Comparison of ENCODE assay signal across 1 cellular context in the genomic region with DNA sequence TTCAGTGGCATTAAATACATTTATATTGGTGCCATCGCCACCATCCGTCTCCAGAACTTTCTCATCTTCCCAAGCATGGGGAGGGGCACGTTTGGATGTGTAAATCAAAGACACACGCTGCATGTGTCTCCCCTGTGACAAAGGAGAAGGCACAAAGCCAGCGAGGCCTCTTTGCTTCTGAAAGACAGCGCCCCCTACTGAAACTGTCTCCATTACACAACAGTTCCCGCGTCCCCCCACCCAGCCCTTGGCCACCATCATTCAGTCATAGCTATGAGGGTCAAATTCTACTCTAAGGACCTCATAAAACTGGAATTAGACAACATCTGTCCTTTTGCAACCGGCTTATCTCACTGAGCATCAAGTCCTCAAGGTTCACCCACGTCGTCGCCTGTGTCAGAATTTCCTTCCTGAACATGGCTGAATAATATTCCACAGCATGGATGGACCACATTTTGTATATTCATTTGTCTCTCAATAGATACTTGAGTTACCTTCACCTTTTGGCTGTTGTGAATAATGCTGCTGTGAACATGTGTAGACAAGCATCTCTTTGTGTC.
TF ChIP-seq lines count a peak whose summit lies in the region.

No MANE protein-coding gene starts in this region.

TF ChIP-seq in GM12878, 131 proteins besides CTCF, POLR2A, EP300 and RAD21:
- TF ChIP-seq TCF12 (IDR thresholded peaks at IDR 0.05; ENCODE audit: low read depth, low read length) (no peak), IRF4 (IDR thresholded peaks at IDR 0.05; ENCODE audit: low read depth, low read length) (no peak), POLR2AphosphoS2 (IDR thresholded peaks at IDR 0.05; ENCODE audit: low read depth, low read length) (no peak), CBX3 (IDR thresholded peaks at IDR 0.05; ENCODE audit: borderline replicate concordance, low read depth) (no peak), ATF7 (IDR thresholded peaks at IDR 0.05; ENCODE audit: low read depth) (no peak), FOXK2 (IDR thresholded peaks at IDR 0.05) (no peak), BRCA1 (IDR thresholded peaks at IDR 0.05; ENCODE audit: low read depth, low read length) (no peak), DPF2 (IDR thresholded peaks at IDR 0.05) (no peak), RCOR1 (conservative IDR thresholded peaks at IDR 0.05; ENCODE audit: low read depth, low read length) (no peak), CREM (IDR thresholded peaks at IDR 0.05; ENCODE audit: low read depth) (no peak), SMC3 (IDR thresholded peaks at IDR 0.05; ENCODE audit: borderline replicate concordance, low read length) (no peak)
- TF ChIP-seq, protein P1, sequence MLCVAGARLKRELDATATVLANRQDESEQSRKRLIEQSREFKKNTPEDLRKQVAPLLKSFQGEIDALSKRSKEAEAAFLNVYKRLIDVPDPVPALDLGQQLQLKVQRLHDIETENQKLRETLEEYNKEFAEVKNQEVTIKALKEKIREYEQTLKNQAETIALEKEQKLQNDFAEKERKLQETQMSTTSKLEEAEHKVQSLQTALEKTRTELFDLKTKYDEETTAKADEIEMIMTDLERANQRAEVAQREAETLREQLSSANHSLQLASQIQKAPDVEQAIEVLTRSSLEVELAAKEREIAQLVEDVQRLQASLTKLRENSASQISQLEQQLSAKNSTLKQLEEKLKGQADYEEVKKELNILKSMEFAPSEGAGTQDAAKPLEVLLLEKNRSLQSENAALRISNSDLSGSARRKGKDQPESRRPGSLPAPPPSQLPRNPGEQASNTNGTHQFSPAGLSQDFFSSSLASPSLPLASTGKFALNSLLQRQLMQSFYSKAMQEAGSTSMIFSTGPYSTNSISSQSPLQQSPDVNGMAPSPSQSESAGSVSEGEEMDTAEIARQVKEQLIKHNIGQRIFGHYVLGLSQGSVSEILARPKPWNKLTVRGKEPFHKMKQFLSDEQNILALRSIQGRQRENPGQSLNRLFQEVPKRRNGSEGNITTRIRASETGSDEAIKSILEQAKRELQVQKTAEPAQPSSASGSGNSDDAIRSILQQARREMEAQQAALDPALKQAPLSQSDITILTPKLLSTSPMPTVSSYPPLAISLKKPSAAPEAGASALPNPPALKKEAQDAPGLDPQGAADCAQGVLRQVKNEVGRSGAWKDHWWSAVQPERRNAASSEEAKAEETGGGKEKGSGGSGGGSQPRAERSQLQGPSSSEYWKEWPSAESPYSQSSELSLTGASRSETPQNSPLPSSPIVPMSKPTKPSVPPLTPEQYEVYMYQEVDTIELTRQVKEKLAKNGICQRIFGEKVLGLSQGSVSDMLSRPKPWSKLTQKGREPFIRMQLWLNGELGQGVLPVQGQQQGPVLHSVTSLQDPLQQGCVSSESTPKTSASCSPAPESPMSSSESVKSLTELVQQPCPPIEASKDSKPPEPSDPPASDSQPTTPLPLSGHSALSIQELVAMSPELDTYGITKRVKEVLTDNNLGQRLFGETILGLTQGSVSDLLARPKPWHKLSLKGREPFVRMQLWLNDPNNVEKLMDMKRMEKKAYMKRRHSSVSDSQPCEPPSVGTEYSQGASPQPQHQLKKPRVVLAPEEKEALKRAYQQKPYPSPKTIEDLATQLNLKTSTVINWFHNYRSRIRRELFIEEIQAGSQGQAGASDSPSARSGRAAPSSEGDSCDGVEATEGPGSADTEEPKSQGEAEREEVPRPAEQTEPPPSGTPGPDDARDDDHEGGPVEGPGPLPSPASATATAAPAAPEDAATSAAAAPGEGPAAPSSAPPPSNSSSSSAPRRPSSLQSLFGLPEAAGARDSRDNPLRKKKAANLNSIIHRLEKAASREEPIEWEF (IDR thresholded peaks at IDR 0.05; ENCODE audit: insufficient replicate concordance, low read depth, low read length): no peak
- TF ChIP-seq, protein P2, sequence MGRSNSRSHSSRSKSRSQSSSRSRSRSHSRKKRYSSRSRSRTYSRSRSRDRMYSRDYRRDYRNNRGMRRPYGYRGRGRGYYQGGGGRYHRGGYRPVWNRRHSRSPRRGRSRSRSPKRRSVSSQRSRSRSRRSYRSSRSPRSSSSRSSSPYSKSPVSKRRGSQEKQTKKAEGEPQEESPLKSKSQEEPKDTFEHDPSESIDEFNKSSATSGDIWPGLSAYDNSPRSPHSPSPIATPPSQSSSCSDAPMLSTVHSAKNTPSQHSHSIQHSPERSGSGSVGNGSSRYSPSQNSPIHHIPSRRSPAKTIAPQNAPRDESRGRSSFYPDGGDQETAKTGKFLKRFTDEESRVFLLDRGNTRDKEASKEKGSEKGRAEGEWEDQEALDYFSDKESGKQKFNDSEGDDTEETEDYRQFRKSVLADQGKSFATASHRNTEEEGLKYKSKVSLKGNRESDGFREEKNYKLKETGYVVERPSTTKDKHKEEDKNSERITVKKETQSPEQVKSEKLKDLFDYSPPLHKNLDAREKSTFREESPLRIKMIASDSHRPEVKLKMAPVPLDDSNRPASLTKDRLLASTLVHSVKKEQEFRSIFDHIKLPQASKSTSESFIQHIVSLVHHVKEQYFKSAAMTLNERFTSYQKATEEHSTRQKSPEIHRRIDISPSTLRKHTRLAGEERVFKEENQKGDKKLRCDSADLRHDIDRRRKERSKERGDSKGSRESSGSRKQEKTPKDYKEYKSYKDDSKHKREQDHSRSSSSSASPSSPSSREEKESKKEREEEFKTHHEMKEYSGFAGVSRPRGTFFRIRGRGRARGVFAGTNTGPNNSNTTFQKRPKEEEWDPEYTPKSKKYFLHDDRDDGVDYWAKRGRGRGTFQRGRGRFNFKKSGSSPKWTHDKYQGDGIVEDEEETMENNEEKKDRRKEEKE (IDR thresholded peaks at IDR 0.05): no peak
- TF ChIP-seq, protein P3, sequence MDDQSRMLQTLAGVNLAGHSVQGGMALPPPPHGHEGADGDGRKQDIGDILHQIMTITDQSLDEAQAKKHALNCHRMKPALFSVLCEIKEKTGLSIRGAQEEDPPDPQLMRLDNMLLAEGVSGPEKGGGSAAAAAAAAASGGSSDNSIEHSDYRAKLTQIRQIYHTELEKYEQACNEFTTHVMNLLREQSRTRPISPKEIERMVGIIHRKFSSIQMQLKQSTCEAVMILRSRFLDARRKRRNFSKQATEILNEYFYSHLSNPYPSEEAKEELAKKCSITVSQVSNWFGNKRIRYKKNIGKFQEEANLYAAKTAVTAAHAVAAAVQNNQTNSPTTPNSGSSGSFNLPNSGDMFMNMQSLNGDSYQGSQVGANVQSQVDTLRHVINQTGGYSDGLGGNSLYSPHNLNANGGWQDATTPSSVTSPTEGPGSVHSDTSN (IDR thresholded peaks at IDR 0.05; ENCODE audit: insufficient replicate concordance, low read depth, low read length): no peak
